1 cellular context compared by ENCODE assay signal in genomic region chr1:51875836-51876235, GRCh38.
TF ChIP-seq lines count a peak whose summit lies in the region.

No MANE protein-coding gene starts in this region.

TF ChIP-seq in endothelial cell of umbilical vein, 7 proteins besides CTCF, POLR2A, EP300 and RAD21 (continued from another document):
- TF ChIP-seq POLR2AphosphoS5 (IDR thresholded peaks at IDR 0.05; ENCODE audit: insufficient read depth, low read depth, low read length) (no peak), EZH2 (IDR thresholded peaks at IDR 0.05; ENCODE audit: borderline replicate concordance, low read depth, low read length, severe bottlenecking) (no peak)
